In genomic region chr15:41241251-41241964, GRCh38 we compare ENCODE assay signal across 14 cellular contexts. TPM values are rescaled to one million over a fixed set of nuclear protein-coding genes. Genes with fewer than 3 reads are reported as not detected.
A peak's percentile ranks its signal among the peaks of the same experiment; 100 is the strongest.
DNase-seq lines count a peak whose midpoint lies in the region; ATAC-seq and TF ChIP-seq lines count a peak whose summit lies in the region.
"Had no signal": no experiment of that assay in that cellular context is flagged by ENCODE, and none has a peak within 500 bp of the region (broad histone marks: within the 10 kb centered on the region; RNA-seq: fewer than 3 reads in every experiment).

No MANE protein-coding gene starts in this region.

- H3K36me3 ChIP-seq in GM23338 (ENCODE audit: insufficient read depth) (no peaks in the 10 kb centered on the region; the same call in 1 of the 2 replicates), endodermal cell (ENCODE audit: control insufficient read depth, insufficient read depth, low read length) (peaks cover 23% of the 10 kb centered on the region)

- no peaks in the 10 kb centered on the region for H3K9me2 ChIP-seq in GM23338 (ENCODE audit: insufficient read depth)

- no peaks in the 10 kb centered on the region for H3K27me3 Mint-ChIP-seq in GM23338 (ENCODE audit: insufficient read depth, low read depth, poor library complexity)
- no peaks in the 10 kb centered on the region for H3K27me3 Mint-ChIP-seq in endodermal cell (ENCODE audit: insufficient read depth)
- H3K27me3 Mint-ChIP-seq in nephron progenitor cell (ENCODE audit: low read depth, poor library complexity) = no peaks in the 10 kb centered on the region
- H3K27me3 Mint-ChIP-seq: natural killer cell treated with Interleukin-12 subunit alpha and Interleukin-12 subunit beta and Interleukin-15 and Interleukin-18, amount 100 ng/mL, for 72 hours had no signal

- H3K4me1 Mint-ChIP-seq in GM23338 (no peaks in the 10 kb centered on the region), endodermal cell (no peaks in the 10 kb centered on the region), nephron progenitor cell (peaks cover 8% of the 10 kb centered on the region)

- H3K27me3 ChIP-seq in GM23338 (ENCODE audit: insufficient read depth) (no peaks in the 10 kb centered on the region), endodermal cell (ENCODE audit: control insufficient read depth, insufficient read depth, low read length, poor library complexity, severe bottlenecking) (no peaks in the 10 kb centered on the region)
- H3K27me3 ChIP-seq: foreskin keratinocyte had no signal

- H3K4me1 ChIP-seq in GM23338 (ENCODE audit: insufficient read depth) (no peaks in the 10 kb centered on the region), endodermal cell (ENCODE audit: control insufficient read depth, insufficient read depth, low read length) (no peaks in the 10 kb centered on the region)

- no peak for DNase-seq in GM23338 (ENCODE audit: low spot score)
- peak; percentile 92 for DNase-seq in NCI-H345 (lab: John Stamatoyannopoulos, UW)
- no peak for DNase-seq in endodermal cell
- DNase-seq in nephron progenitor cell = no peak
- DNase-seq in H4 (ENCODE audit: low spot score) = no peak
- DNase-seq in dedifferentiated amniotic fluid mesenchymal stem cell (ENCODE audit: extremely low spot score) = no peak
- no peak for DNase-seq in OCI-M2 (lab: John Stamatoyannopoulos, UW; ENCODE audit: unreplicated experiment)
- DNase-seq: activated CD8-positive, alpha-beta T cell treated with anti-CD3 and anti-CD28 coated beads, Interleukin-2, amount 10 ng/mL, durations not matched to agents 7 days and 5 days; IMR-90; SHP77 treated with DMSO at 0.1 percent for 48 hours had no signal

- peaks cover 23% of the 10 kb centered on the region for H3K79me2 ChIP-seq in GM23338 (replicated peaks; ENCODE audit: insufficient read depth)

- no peak overlapping the region for H2AFZ ChIP-seq in GM23338

- H3K4me3 ChIP-seq in GM23338 (no peak overlapping the region), endodermal cell (ENCODE audit: low read length) (no peak overlapping the region)

- no peaks in the 10 kb centered on the region for H3F3A ChIP-seq in GM23338 (replicated peaks; ENCODE audit: low read depth)

- no peak overlapping the region for H3K4me3 Mint-ChIP-seq in GM23338
- no peak overlapping the region for H3K4me3 Mint-ChIP-seq in endodermal cell
- H3K4me3 Mint-ChIP-seq in nephron progenitor cell = no peak overlapping the region
- H3K4me3 Mint-ChIP-seq: activated CD8-positive, alpha-beta T cell treated with anti-CD3 and anti-CD28 coated beads, Interleukin-2, amount 10 ng/mL, durations not matched to agents 7 days and 5 days; natural killer cell treated with Interleukin-12 subunit alpha and Interleukin-12 subunit beta and Interleukin-15 and Interleukin-18, amount 100 ng/mL, for 72 hours had no signal

- H3K36me3 Mint-ChIP-seq in GM23338 (ENCODE audit: low read depth) = peaks cover 14% of the 10 kb centered on the region; the same call in 1 of the 3 replicates
- peaks cover 39% of the 10 kb centered on the region for H3K36me3 Mint-ChIP-seq in endodermal cell (ENCODE audit: low read depth)
- H3K36me3 Mint-ChIP-seq in nephron progenitor cell (ENCODE audit: low read depth) = peaks cover 10% of the 10 kb centered on the region
- H3K36me3 Mint-ChIP-seq: natural killer cell treated with Interleukin-12 subunit alpha and Interleukin-12 subunit beta and Interleukin-15 and Interleukin-18, amount 100 ng/mL, for 72 hours had no signal

- no peak overlapping the region for H3K27ac Mint-ChIP-seq in GM23338
- H3K27ac Mint-ChIP-seq in endodermal cell = peak overlapping the region; percentile 16
- H3K27ac Mint-ChIP-seq in nephron progenitor cell = peak overlapping the region; percentile 62
- H3K27ac Mint-ChIP-seq: activated CD8-positive, alpha-beta T cell treated with anti-CD3 and anti-CD28 coated beads, Interleukin-2, amount 10 ng/mL, durations not matched to agents 7 days and 5 days; natural killer cell treated with Interleukin-12 subunit alpha and Interleukin-12 subunit beta and Interleukin-15 and Interleukin-18, amount 100 ng/mL, for 72 hours had no signal

- ATAC-seq in GM23338 (no peak), GM21723 (IDR thresholded peaks at IDR 0.05; ENCODE audit: unreplicated experiment) (no peak)
- ATAC-seq: activated CD8-positive, alpha-beta T cell treated with anti-CD3 and anti-CD28 coated beads, Interleukin-2, amount 10 ng/mL, durations not matched to agents 7 days and 5 days; foreskin keratinocyte; natural killer cell treated with Interleukin-12 subunit alpha and Interleukin-12 subunit beta and Interleukin-15 and Interleukin-18, amount 100 ng/mL, for 72 hours had no signal

- TF ChIP-seq CTCF in GM23338 (conservative IDR thresholded peaks at IDR 0.05; ENCODE audit: low read depth in 2 of 2) (no peak), endodermal cell (conservative IDR thresholded peaks at IDR 0.05) (no peak), nephron progenitor cell (IDR thresholded peaks at IDR 0.05) (no peak)

- H3K9me3 Mint-ChIP-seq in GM23338 (no peaks in the 10 kb centered on the region), endodermal cell (no peaks in the 10 kb centered on the region), nephron progenitor cell (no peaks in the 10 kb centered on the region)
- H3K9me3 Mint-ChIP-seq: natural killer cell treated with Interleukin-12 subunit alpha and Interleukin-12 subunit beta and Interleukin-15 and Interleukin-18, amount 100 ng/mL, for 72 hours had no signal

- H3K9ac ChIP-seq in endodermal cell (ENCODE audit: extremely low read depth, low read length, poor library complexity, severe bottlenecking) = no peak overlapping the region

- no peaks in the 10 kb centered on the region for H3K9me3 ChIP-seq in endodermal cell (ENCODE audit: control insufficient read depth, low read length)

- 0 out of 2 replicates have a peak overlapping the region, but pooled peaks have one; percentile 32 for H3K27ac ChIP-seq in GM23338 (ENCODE audit: low read depth)
- no peak overlapping the region for H3K27ac ChIP-seq in endodermal cell (ENCODE audit: low read depth, low read length)
- H3K27ac ChIP-seq: foreskin keratinocyte had no signal

- WGBS in endodermal cell (ENCODE audit: insufficient coverage in 1 of 2, insufficient read length in 1 of 2), 2 experiments = 90 to 94% methylated on average over 6 of the region's 6 CpGs

- no peak overlapping the region for H3K4me2 ChIP-seq in GM23338

- peaks cover 3% of the 10 kb centered on the region; the same call in 1 of the 2 replicates for H4K20me1 ChIP-seq in GM23338 (replicated peaks; ENCODE audit: insufficient read depth)

TF ChIP-seq in GM23338, 12 proteins besides CTCF, POLR2A, EP300 and RAD21:
- no peak for TF ChIP-seq ZNF114 (CRISPR knock-in tag; IDR thresholded peaks at IDR 0.05)
- TF ChIP-seq ZNF331 (CRISPR knock-in tag; IDR thresholded peaks at IDR 0.05; ENCODE audit: low read depth) = no peak
- no peak for TF ChIP-seq REST (IDR thresholded peaks at IDR 0.05; ENCODE audit: unreplicated experiment)

RNA-seq across cellular contexts. Expression of gene CHP1, which starts 10.3 kb away (rescaled TPM):
- 109 and 134 TPM in 2 replicates for total RNA-seq in GM23338 (2014; rRNA removed; shearing (Covaris generic))
- polyA plus RNA-seq in GM23338 (2016; fragmentation: Nextera tagmentation; extraction: Ambion mirVana) = 59.6 and 62.3 TPM in 2 replicates
- 10 to 100 TPM; 85.0 to 86.1 TPM for total RNA-seq in endodermal cell
- polyA plus RNA-seq in endodermal cell (2013, experiment 1 of 2) = 61.8 TPM
- polyA plus RNA-seq in endodermal cell (2013, experiment 2 of 2) = 55.3 TPM
- 71.6 and 134 TPM in 2 replicates for total RNA-seq in H4 (2014; rRNA removed; shearing (Covaris generic))

RNA-seq across cellular contexts. Expression of gene EXD1, which starts 10.9 kb away (rescaled TPM):
- total RNA-seq in GM23338 (2014; rRNA removed; shearing (Covaris generic)) = 0.07 TPM in 1 of 2 replicates, not detected in the other
- polyA plus RNA-seq in GM23338 (2016; fragmentation: Nextera tagmentation; extraction: Ambion mirVana) = not detected in 2 replicates
- total RNA-seq in endodermal cell = under 1 TPM in 1 of 2 donors, not detected in 1; 0.26 TPM
- not detected for polyA plus RNA-seq in endodermal cell (2013, experiment 1 of 2)
- polyA plus RNA-seq in endodermal cell (2013, experiment 2 of 2) = 0.12 TPM
- total RNA-seq in H4 (2014; rRNA removed; shearing (Covaris generic)) = 0.12 TPM in 1 of 2 replicates, not detected in the other
- total RNA-seq: activated CD8-positive, alpha-beta T cell treated with anti-CD3 and anti-CD28 coated beads, Interleukin-2, amount 10 ng/mL, durations not matched to agents 7 days and 5 days; foreskin keratinocyte; IMR-90; natural killer cell treated with Interleukin-12 subunit alpha and Interleukin-12 subunit beta and Interleukin-15 and Interleukin-18, amount 100 ng/mL, for 72 hours; urinary bladder had no signal
- polyA plus RNA-seq: IMR-90, urinary bladder had no signal
